In genomic region chr13:71320452-71320851, GRCh38 we compare ENCODE assay signal across 8 cellular contexts.
DNase-seq lines count a peak whose midpoint lies in the region; ATAC-seq and TF ChIP-seq lines count a peak whose summit lies in the region.

No MANE protein-coding gene starts in this region.

- H3K4me1 Mint-ChIP-seq in naive thymus-derived CD4-positive, alpha-beta T cell = no peaks in the 10 kb centered on the region
- no peaks in the 10 kb centered on the region for H3K4me1 Mint-ChIP-seq in activated naive CD8-positive, alpha-beta T cell treated with anti-CD3 and anti-CD28 coated beads for 36 hours

- no peak overlapping the region for H3K27ac ChIP-seq in KMS-11
- H3K27ac ChIP-seq in naive thymus-derived CD4-positive, alpha-beta T cell (ENCODE audit: low read depth, low read length) = no peak overlapping the region

- DNase-seq in DMS 273 (lab: John Stamatoyannopoulos, UW; ENCODE audit: unreplicated experiment) = peak; percentile 76
- DNase-seq in DMS 273 treated with DMSO at 0.1 percent for 48 hours (lab: John Stamatoyannopoulos, UW) = no peak
- DNase-seq in mucosa of descending colon = peak in 1 of 3 donors; percentile 35
- DNase-seq in naive thymus-derived CD4-positive, alpha-beta T cell = no peak
- DNase-seq in activated naive CD8-positive, alpha-beta T cell treated with anti-CD3 and anti-CD28 coated beads for 36 hours = no peak
- no peak for DNase-seq in amniotic stem cell (lab: John Stamatoyannopoulos, UW)

- no peaks in the 10 kb centered on the region for H3K27me3 ChIP-seq in KMS-11 (ENCODE audit: insufficient read depth, low read depth)
- H3K27me3 ChIP-seq in naive thymus-derived CD4-positive, alpha-beta T cell (ENCODE audit: control insufficient read depth in 2 of 2, insufficient read depth in 2 of 2, low read length in 2 of 2) = no peaks in the 10 kb centered on the region

- no peak overlapping the region for H3K4me3 Mint-ChIP-seq in naive thymus-derived CD4-positive, alpha-beta T cell
- no peak overlapping the region for H3K4me3 Mint-ChIP-seq in activated naive CD8-positive, alpha-beta T cell treated with anti-CD3 and anti-CD28 coated beads for 36 hours

- no peaks in the 10 kb centered on the region for H3K36me3 Mint-ChIP-seq in naive thymus-derived CD4-positive, alpha-beta T cell
- H3K36me3 Mint-ChIP-seq in activated naive CD8-positive, alpha-beta T cell treated with anti-CD3 and anti-CD28 coated beads for 36 hours = no peaks in the 10 kb centered on the region

- peaks cover 0 to 13% (median 0%) of the 10 kb centered on the region in 11 donors for H3K9me3 Mint-ChIP-seq in naive thymus-derived CD4-positive, alpha-beta T cell
- H3K9me3 Mint-ChIP-seq in activated naive CD8-positive, alpha-beta T cell treated with anti-CD3 and anti-CD28 coated beads for 36 hours = peaks cover 4% of the 10 kb centered on the region

- peak; percentile 26; the same call in 1 of the 2 replicates for TF ChIP-seq CTCF in KMS-11 (conservative IDR thresholded peaks at IDR 0.05; ENCODE audit: low read depth, low read length)
- 0 out of 2 replicates have a peak, but pooled peaks have one; percentile 11 for TF ChIP-seq CTCF in WI38 (IDR thresholded peaks at IDR 0.05; ENCODE audit: low read depth, low read length)
- TF ChIP-seq CTCF in mucosa of descending colon (IDR thresholded peaks at IDR 0.05) = no peak

- no peaks in the 10 kb centered on the region for H3K9me3 ChIP-seq in mucosa of descending colon
- no peaks in the 10 kb centered on the region for H3K9me3 ChIP-seq in naive thymus-derived CD4-positive, alpha-beta T cell (ENCODE audit: control insufficient read depth in 2 of 3, low read length in 3 of 3)

- H3K27me3 Mint-ChIP-seq in naive thymus-derived CD4-positive, alpha-beta T cell = no peaks in the 10 kb centered on the region
- H3K27me3 Mint-ChIP-seq in activated naive CD8-positive, alpha-beta T cell treated with anti-CD3 and anti-CD28 coated beads for 36 hours = no peaks in the 10 kb centered on the region

- POLR2A ChIA-PET in naive thymus-derived CD4-positive, alpha-beta T cell (lab: Charles Lee) = no interaction called here

- no peaks in the 10 kb centered on the region for H4K20me1 ChIP-seq in KMS-11 (ENCODE audit: insufficient read depth)

- no peak overlapping the region for H3K9ac ChIP-seq in KMS-11

- CTCF ChIA-PET in naive thymus-derived CD4-positive, alpha-beta T cell (lab: Charles Lee) = no interaction called here

- intact Hi-C loops in mucosa of descending colon (cut with DNase I, micrococcal nuclease) = no loop called here
- intact Hi-C loops in naive thymus-derived CD4-positive, alpha-beta T cell (cut with micrococcal nuclease) = loop anchor here in 1 of 2 donors (1.0 kb wide), 1 partner anchor 559 kb away; no protein-coding TSS in a partner anchor

- peak; percentile 61 for ATAC-seq in mucosa of descending colon
- ATAC-seq in naive thymus-derived CD4-positive, alpha-beta T cell = no peak

- no peak overlapping the region for H3K27ac Mint-ChIP-seq in naive thymus-derived CD4-positive, alpha-beta T cell
- H3K27ac Mint-ChIP-seq in activated naive CD8-positive, alpha-beta T cell treated with anti-CD3 and anti-CD28 coated beads for 36 hours = no peak overlapping the region

- no peaks in the 10 kb centered on the region for H3K79me2 ChIP-seq in KMS-11 (ENCODE audit: insufficient read depth, low read depth)

- H3K4me1 ChIP-seq in KMS-11 (ENCODE audit: low read depth, poor library complexity, severe bottlenecking) (no peaks in the 10 kb centered on the region), mucosa of descending colon (ENCODE audit: low read depth) (peaks cover 3% of the 10 kb centered on the region)
- H3K4me1 ChIP-seq in naive thymus-derived CD4-positive, alpha-beta T cell (ENCODE audit: control insufficient read depth in 2 of 2, insufficient read depth in 2 of 2, low read length in 2 of 2) = no peaks in the 10 kb centered on the region

- H3K4me3 ChIP-seq in KMS-11 (IDR thresholded peaks at IDR 0.05; ENCODE audit: insufficient read depth, low read depth, low read length) = no peak overlapping the region
- no peak overlapping the region for H3K4me3 ChIP-seq in WI38 (ENCODE audit: low read depth, low read length)
- H3K4me3 ChIP-seq in mucosa of descending colon = no peak overlapping the region
- no peak overlapping the region for H3K4me3 ChIP-seq in naive thymus-derived CD4-positive, alpha-beta T cell (ENCODE audit: low read length)

- H3K36me3 ChIP-seq in KMS-11 (ENCODE audit: insufficient read depth) (no peaks in the 10 kb centered on the region), mucosa of descending colon (ENCODE audit: low read depth) (no peaks in the 10 kb centered on the region)
- no peaks in the 10 kb centered on the region for H3K36me3 ChIP-seq in naive thymus-derived CD4-positive, alpha-beta T cell (ENCODE audit: control insufficient read depth in 2 of 3, insufficient read depth in 3 of 3, low read length in 3 of 3)

- no peak overlapping the region for H2AFZ ChIP-seq in KMS-11 (ENCODE audit: low read depth)

- no peak overlapping the region for H3K4me2 ChIP-seq in KMS-11
